Comparison of ENCODE assay signal across 8 cellular contexts in genomic region chr2:229922449-229923386, GRCh38. TPM values are rescaled to one million over a fixed set of nuclear protein-coding genes. Genes with fewer than 3 reads are reported as not detected.
DNase-seq lines count a peak whose midpoint lies in the region; ATAC-seq and TF ChIP-seq lines count a peak whose summit lies in the region.

FBXO36 (plus strand) TSS chr2:229922503; CDS start chr2:229922514, 11 bp downstream.

- no peak for TF ChIP-seq POLR2A in Peyer's patch (IDR thresholded peaks at IDR 0.05)

- H3K36me3 ChIP-seq in Peyer's patch = peaks cover 0 to 9% (median 0%) of the 10 kb centered on the region in 3 donors
- H3K36me3 ChIP-seq in upper lobe of right lung = peaks cover 6% of the 10 kb centered on the region

- intact Hi-C loops in activated naive CD4-positive, alpha-beta T cell treated with anti-CD3 and anti-CD28 coated beads for 36 hours (cut with micrococcal nuclease) = loop anchor here (1.0 to 5.0 kb wide), 10 partner anchors 50 to 1540 kb away; partner anchors contain the start of genes DNER, NCL, SP100 and SP140L
- intact Hi-C loops in Right ventricle myocardium inferior (cut with DNase I) (no loop called here), posterior cingulate gyrus (cut with DNase I) (loop anchor here (5.0 kb wide), 1 partner anchor 140 kb away; no protein-coding TSS in a partner anchor), upper lobe of right lung (cut with DNase I) (no loop called here)

- DNase-seq in DMS79 (lab: John Stamatoyannopoulos, UW) (peak; percentile 85), HuH-7.5 (ENCODE audit: low spot score) (peak; percentile 41), Peyer's patch (peak; percentile 89 to 95 (median 94)), Right ventricle myocardium inferior (ENCODE audit: missing footprints) (peak; percentile 95), posterior cingulate gyrus (peak; percentile 71 to 98 (median 88)), upper lobe of right lung (peak; percentile 94)
- peak; percentile 93 for DNase-seq in activated naive CD4-positive, alpha-beta T cell treated with anti-CD3 and anti-CD28 coated beads for 36 hours

- CTCF ChIA-PET in activated naive CD4-positive, alpha-beta T cell treated with anti-CD3 and anti-CD28 coated beads for 36 hours (lab: Charles Lee) = interaction anchor here (0.6 to 1.9 kb wide), 4 partner anchors 12 to 250 kb away, joined by 3 to 9 read pairs (median 3); no protein-coding TSS in a partner anchor

- H3K4me3 ChIP-seq in Peyer's patch = peak within 1 kb of the TSS; percentile 80 to 98 (median 92)
- peak within 1 kb of the TSS; percentile 93 for H3K4me3 ChIP-seq in upper lobe of right lung

- peaks cover 35% of the 10 kb centered on the region for H3K4me1 Mint-ChIP-seq in activated naive CD4-positive, alpha-beta T cell treated with anti-CD3 and anti-CD28 coated beads for 36 hours (ENCODE audit: low read depth)

- no peak for TF ChIP-seq CTCF in Peyer's patch (IDR thresholded peaks at IDR 0.05)
- no peak for TF ChIP-seq CTCF in upper lobe of right lung (IDR thresholded peaks at IDR 0.05)

- H3K27me3 ChIP-seq in Peyer's patch (no peaks in the 10 kb centered on the region), upper lobe of right lung (no peaks in the 10 kb centered on the region)

- ATAC-seq in GM21529 (IDR thresholded peaks at IDR 0.05; ENCODE audit: unreplicated experiment) (peak; percentile 62), Right ventricle myocardium inferior (peak; percentile 77), upper lobe of right lung (peak; percentile 78)

- H3K9me3 ChIP-seq in Peyer's patch (no peaks in the 10 kb centered on the region), upper lobe of right lung (no peaks in the 10 kb centered on the region)

- H3K9me3 Mint-ChIP-seq in activated naive CD4-positive, alpha-beta T cell treated with anti-CD3 and anti-CD28 coated beads for 36 hours = peaks cover 3% of the 10 kb centered on the region

- H3K27ac Mint-ChIP-seq in activated naive CD4-positive, alpha-beta T cell treated with anti-CD3 and anti-CD28 coated beads for 36 hours = peak within 1 kb of the TSS; percentile 99

- peaks cover 16% of the 10 kb centered on the region for H3K36me3 Mint-ChIP-seq in activated naive CD4-positive, alpha-beta T cell treated with anti-CD3 and anti-CD28 coated beads for 36 hours (ENCODE audit: low read depth)

- peaks cover 0 to 32% (median 2%) of the 10 kb centered on the region in 4 donors for H3K4me1 ChIP-seq in Peyer's patch
- peaks cover 25% of the 10 kb centered on the region for H3K4me1 ChIP-seq in upper lobe of right lung

- H3K4me3 Mint-ChIP-seq in activated naive CD4-positive, alpha-beta T cell treated with anti-CD3 and anti-CD28 coated beads for 36 hours = peak within 1 kb of the TSS; percentile 90

- H3K27ac ChIP-seq in Peyer's patch (peak within 1 kb of the TSS; percentile 95 to 100 (median 99)), upper lobe of right lung (peak within 1 kb of the TSS; percentile 93)

- no peaks in the 10 kb centered on the region for H3K27me3 Mint-ChIP-seq in activated naive CD4-positive, alpha-beta T cell treated with anti-CD3 and anti-CD28 coated beads for 36 hours (ENCODE audit: low read depth)

RNA-seq across cellular contexts. Expression of gene FBXO36, which starts in this region (rescaled TPM):
- total RNA-seq in Peyer's patch = 1 to 10 TPM in 2 of 4 donors, under 1 TPM in 1, not detected in 1; 0.94 to 2.7 (median 2.6) TPM
- total RNA-seq in activated naive CD4-positive, alpha-beta T cell treated with anti-CD3 and anti-CD28 coated beads for 36 hours = 1 to 10 TPM; 1.6 to 1.9 TPM
- 0.62 TPM for total RNA-seq in Right ventricle myocardium inferior
- 1.8 TPM for total RNA-seq in upper lobe of right lung

Comparison
In these comparisons a context has a peak if more than half of its experiments do, and no peak if none do; other contexts are left out.
1. Peak in every context shown above with its lines: DNase-seq, ATAC-seq, H3K4me3 ChIP-seq and H3K27ac ChIP-seq.
2. Peak in DNase-seq and ATAC-seq in Right ventricle myocardium inferior; RNA of the gene not detected or under 1 TPM.
3. DNase-seq: peak in every context shown above with its lines; median percentile 95 in Right ventricle myocardium inferior; 94 in Peyer's patch; 94 in upper lobe of right lung; 93 in activated naive CD4-positive, alpha-beta T cell treated with anti-CD3 and anti-CD28 coated beads for 36 hours; 88 in posterior cingulate gyrus; 85 in DMS79; 41 in HuH-7.5.
4. intact Hi-C loops: an anchor here in activated naive CD4-positive, alpha-beta T cell treated with anti-CD3 and anti-CD28 coated beads for 36 hours (1.0 to 5.0 kb wide) and posterior cingulate gyrus (5.0 kb wide); none called in Right ventricle myocardium inferior and upper lobe of right lung.